24 cellular contexts compared by ENCODE assay signal in genomic region chr12:70741266-70741665, GRCh38.
"Had no signal": no experiment of that assay in that cellular context is flagged by ENCODE, and none has a peak within 500 bp of the region (broad histone marks: within the 10 kb centered on the region; RNA-seq: fewer than 3 reads in every experiment).

No MANE protein-coding gene starts in this region.

- H3K4me1 Mint-ChIP-seq: activated naive CD4-positive, alpha-beta T cell treated with anti-CD3 and anti-CD28 coated beads, Interleukin-2, amount 50 U/mL, for 24 hours; T-cell had no signal

- H3K4me3 ChIP-seq: breast epithelium, K562, SK-N-MC had no signal

- H3K27me3 ChIP-seq: breast epithelium had no signal

- H3K36me3 Mint-ChIP-seq: activated naive CD4-positive, alpha-beta T cell treated with anti-CD3 and anti-CD28 coated beads, Interleukin-2, amount 50 U/mL, for 24 hours; T-cell had no signal

- H3K4me1 ChIP-seq: breast epithelium had no signal

- H3K4me3 Mint-ChIP-seq: activated CD8-positive, alpha-beta T cell treated with anti-CD3 and anti-CD28 coated beads for 36 hours; activated naive CD4-positive, alpha-beta T cell treated with anti-CD3 and anti-CD28 coated beads, Interleukin-2, amount 50 U/mL, for 24 hours; T-cell had no signal

- H3K27ac Mint-ChIP-seq: activated CD8-positive, alpha-beta T cell treated with anti-CD3 and anti-CD28 coated beads for 36 hours; activated naive CD4-positive, alpha-beta T cell treated with anti-CD3 and anti-CD28 coated beads, Interleukin-2, amount 50 U/mL, for 24 hours; T-cell had no signal

- FAIRE-seq: K562 had no signal

- H3K27ac ChIP-seq: breast epithelium, SK-N-MC had no signal

- H3K36me3 ChIP-seq: breast epithelium had no signal

- DNase-seq: activated CD4-positive, alpha-beta T cell treated with anti-CD3 and anti-CD28 coated beads for 4 hours; activated CD8-positive, alpha-beta memory T cell treated with anti-CD3 and anti-CD28 coated beads, Interleukin-2, amount 50 U/mL, for 4 hours; activated CD8-positive, alpha-beta T cell treated with anti-CD3 and anti-CD28 coated beads for 36 hours; activated naive CD4-positive, alpha-beta T cell; activated T-cell treated with anti-CD3 and anti-CD28 coated beads, Interleukin-2, amount 50 U/mL, for 1 hour; aorta; caudate nucleus; Karpas-422; NCI-H1048; NCI-H1417; NCI-H1694; NCI-H2029; NCI-H2107; NCI-H2171 treated with DMSO at 0.1 percent for 48 hours; NCI-H226; NCI-H526; NCI-H774; T-cell; T-helper 2 cell had no signal

- ATAC-seq: activated CD4-positive, CD25-positive, alpha-beta regulatory T cell treated with anti-CD3 and anti-CD28 coated beads, Interleukin-2, amount 50 U/mL, for 24 hours; activated CD8-positive, alpha-beta T cell treated with anti-CD3 and anti-CD28 coated beads for 36 hours; K562; T-cell had no signal

- H3K9me3 Mint-ChIP-seq: activated CD8-positive, alpha-beta T cell treated with anti-CD3 and anti-CD28 coated beads for 36 hours; activated naive CD4-positive, alpha-beta T cell treated with anti-CD3 and anti-CD28 coated beads, Interleukin-2, amount 50 U/mL, for 24 hours; T-cell had no signal

- H3K9me3 ChIP-seq: breast epithelium had no signal
